Comparison of ENCODE assay signal across 12 cellular contexts in genomic region chr3:141553055-141553454, GRCh38.
DNase-seq lines count a peak whose midpoint lies in the region; ATAC-seq, FAIRE-seq and TF ChIP-seq lines count a peak whose summit lies in the region.
"Had no signal": no experiment of that assay in that cellular context is flagged by ENCODE, and none has a peak within 500 bp of the region (broad histone marks: within the 10 kb centered on the region; RNA-seq: fewer than 3 reads in every experiment).

No MANE protein-coding gene starts in this region.

- TF ChIP-seq RAD21 in GM12878 (IDR thresholded peaks at IDR 0.05; ENCODE audit: insufficient read depth, low read depth, low read length) = no peak

- ATAC-seq in GM12878 = no peak
- ATAC-seq in sciatic nerve = peak; percentile 41
- ATAC-seq in HG02970 (IDR thresholded peaks at IDR 0.05; ENCODE audit: low FRiP score, unreplicated experiment) = no peak

- CTCF ChIA-PET in GM12878 (lab: Yijun Ruan, JAX) = interaction anchor here (0.5 to 12.9 kb wide), 5 partner anchors 9 to 656 kb away, joined by 3 to 306 read pairs (median 3); no protein-coding TSS in a partner anchor

- peak overlapping the region; percentile 92 for H3K27ac Mint-ChIP-seq in activated CD4-positive, alpha-beta T cell treated with anti-CD3 and anti-CD28 coated beads, Interleukin-2, amount 10 ng/mL, durations not matched to agents 24 days and 14 days
- H3K27ac Mint-ChIP-seq in progenitor cell of endocrine pancreas = no peak overlapping the region

- TF ChIP-seq POLR2A in GM12878 (IDR thresholded peaks at IDR 0.05; ENCODE audit: low read depth, low read length) (no peak), prostate gland (IDR thresholded peaks at IDR 0.05) (no peak)

- no peaks in the 10 kb centered on the region for H3K27me3 ChIP-seq in GM12878 (replicated peaks in 1 of 2; ENCODE audit: control insufficient read depth in 2 of 2, insufficient read depth in 2 of 2, low read length in 1 of 2)
- no peaks in the 10 kb centered on the region for H3K27me3 ChIP-seq in prostate gland (replicated peaks; ENCODE audit: insufficient read depth)
- H3K27me3 ChIP-seq: esophagus squamous epithelium, thyroid gland had no signal

- H3K4me1 ChIP-seq in GM12878 (ENCODE audit: control insufficient read depth, insufficient read depth, low read length) (peaks cover 4% of the 10 kb centered on the region; the same call in 1 of the 2 replicates), prostate gland (replicated peaks) (no peaks in the 10 kb centered on the region)
- H3K4me1 ChIP-seq: thyroid gland had no signal

- peaks cover 44% of the 10 kb centered on the region for H3K4me1 Mint-ChIP-seq in activated CD4-positive, alpha-beta T cell treated with anti-CD3 and anti-CD28 coated beads, Interleukin-2, amount 10 ng/mL, durations not matched to agents 24 days and 14 days
- no peaks in the 10 kb centered on the region for H3K4me1 Mint-ChIP-seq in progenitor cell of endocrine pancreas (ENCODE audit: low read depth)

- H3K79me2 ChIP-seq in GM12878 (ENCODE audit: control insufficient read depth, insufficient read depth, low read length) = no peaks in the 10 kb centered on the region

- TF ChIP-seq EP300 in GM12878 (IDR thresholded peaks at IDR 0.05; ENCODE audit: borderline replicate concordance in 1 of 2, control insufficient read depth in 1 of 2, low read depth in 2 of 2, low read length in 2 of 2) = no peak

- H4K20me1 ChIP-seq in GM12878 (ENCODE audit: control insufficient read depth, insufficient read depth) = no peaks in the 10 kb centered on the region

- H3K4me3 ChIP-seq in GM12878 (no peak overlapping the region), prostate gland (no peak overlapping the region)
- H3K4me3 ChIP-seq: esophagus squamous epithelium, thyroid gland had no signal

- SMC1A ChIA-PET in GM12878 (lab: Charles Lee; ENCODE audit: uncharacterized antibody, unreplicated experiment) = interaction anchor here (0.6 to 1.2 kb wide), 5 partner anchors 8 to 1465 kb away, joined by 3 to 7 read pairs (median 3); no protein-coding TSS in a partner anchor

- BruUV-seq in GM12878 (replicated peaks; lab: Mats Ljungman, UMichigan) = no TSS peak

- no peak overlapping the region for H2AFZ ChIP-seq in GM12878 (ENCODE audit: control insufficient read depth, low read depth, low read length)

- WGBS in GM12878 (ENCODE audit: insufficient coverage, insufficient replicate concordance, low lambda C conversion rate, missing lambda C conversion rate) = 36% methylated on average over 1 of the region's 1 CpG
- WGBS in prostate gland = 74% methylated on average over 1 of the region's 1 CpG

- in situ Hi-C loops in GM12878 (cut with MboI) = no loop called here

- no peak overlapping the region for H3K9ac ChIP-seq in GM12878 (ENCODE audit: control insufficient read depth, insufficient read depth, low read length)

- FAIRE-seq in GM12878 (lab: Jason Lieb, UNC) = no peak

- H3K9me3 ChIP-seq in GM12878 (replicated peaks; ENCODE audit: control insufficient read depth, insufficient read depth, low read length) (no peaks in the 10 kb centered on the region; the same call in 2 of the 3 replicates), prostate gland (no peaks in the 10 kb centered on the region)
- H3K9me3 ChIP-seq: esophagus squamous epithelium, thyroid gland had no signal

- peak; percentile 81 for DNase-seq in activated CD4-positive, alpha-beta T cell treated with anti-CD3 and anti-CD28 coated beads, Interleukin-2, amount 10 ng/mL, durations not matched to agents 24 days and 14 days
- DNase-seq in activated CD4-positive, alpha-beta T cell treated with anti-CD3 and anti-CD28 coated beads for 48 hours = no peak
- DNase-seq in NOMO-1 treated with dmso at 0.1 percent for 144 hours (lab: John Stamatoyannopoulos, UW; ENCODE audit: unreplicated experiment) (peak; percentile 76), GM12878 (ENCODE audit: low read depth, low spot score) (no peak), sciatic nerve (ENCODE audit: low spot score) (no peak), prostate gland (ENCODE audit: low spot score) (no peak), progenitor cell of endocrine pancreas (ENCODE audit: low spot score, unreplicated experiment) (no peak)
- DNase-seq: caudate nucleus, esophagus squamous epithelium, SW 1271, thyroid gland had no signal

- H3K4me2 ChIP-seq in GM12878 (ENCODE audit: control insufficient read depth, insufficient read depth) = no peak overlapping the region

- RAD21 ChIA-PET in GM12878 (lab: Charles Lee; ENCODE audit: unreplicated experiment) = interaction anchor here (2.8 kb wide), 1 partner anchor 93 kb away, joined by 8 read pairs; no protein-coding TSS in a partner anchor

- POLR2A ChIA-PET in GM12878 (lab: Charles Lee) = interaction anchor here (0.6 kb wide), 1 partner anchor 181 kb away, joined by 3 read pairs; no protein-coding TSS in a partner anchor

- peaks cover 0 to 2% of the 10 kb centered on the region in 2 experiments; a peak in 2 of 4 replicates for H3K36me3 ChIP-seq in GM12878 (ENCODE audit: control insufficient read depth in 2 of 2, insufficient read depth in 2 of 2, low read length in 1 of 2)
- H3K36me3 ChIP-seq in prostate gland = no peaks in the 10 kb centered on the region
- H3K36me3 ChIP-seq: thyroid gland had no signal

- H3K9me3 Mint-ChIP-seq in activated CD4-positive, alpha-beta T cell treated with anti-CD3 and anti-CD28 coated beads, Interleukin-2, amount 10 ng/mL, durations not matched to agents 24 days and 14 days = peaks cover 13% of the 10 kb centered on the region
- peaks cover 1% of the 10 kb centered on the region for H3K9me3 Mint-ChIP-seq in progenitor cell of endocrine pancreas (ENCODE audit: low read depth)

- peaks cover 36% of the 10 kb centered on the region for H3K36me3 Mint-ChIP-seq in activated CD4-positive, alpha-beta T cell treated with anti-CD3 and anti-CD28 coated beads, Interleukin-2, amount 10 ng/mL, durations not matched to agents 24 days and 14 days (ENCODE audit: low read depth)
- H3K36me3 Mint-ChIP-seq in progenitor cell of endocrine pancreas (ENCODE audit: insufficient read depth) = peaks cover 11% of the 10 kb centered on the region

- H3K27ac ChIP-seq in GM12878 (ENCODE audit: control insufficient read depth, insufficient read depth) (no peak overlapping the region), prostate gland (no peak overlapping the region)
- H3K27ac ChIP-seq: esophagus squamous epithelium, thyroid gland had no signal

- no peaks in the 10 kb centered on the region for H3K27me3 Mint-ChIP-seq in activated CD4-positive, alpha-beta T cell treated with anti-CD3 and anti-CD28 coated beads, Interleukin-2, amount 10 ng/mL, durations not matched to agents 24 days and 14 days
- no peaks in the 10 kb centered on the region for H3K27me3 Mint-ChIP-seq in progenitor cell of endocrine pancreas

- peak overlapping the region; percentile 60 for H3K4me3 Mint-ChIP-seq in activated CD4-positive, alpha-beta T cell treated with anti-CD3 and anti-CD28 coated beads, Interleukin-2, amount 10 ng/mL, durations not matched to agents 24 days and 14 days
- H3K4me3 Mint-ChIP-seq in progenitor cell of endocrine pancreas (ENCODE audit: low read depth) = no peak overlapping the region

- no peak for TF ChIP-seq CTCF in GM12878 (IDR thresholded peaks at IDR 0.05 in 2 of 3, conservative IDR thresholded peaks at IDR 0.05 in 1 of 3; ENCODE audit: control insufficient read depth in 2 of 3, extremely low read depth in 1 of 3, insufficient read depth in 1 of 3, low read depth in 3 of 3, low read length in 3 of 3)
- TF ChIP-seq CTCF in prostate gland (IDR thresholded peaks at IDR 0.05) = no peak
- TF ChIP-seq CTCF in progenitor cell of endocrine pancreas (IDR thresholded peaks at IDR 0.05; ENCODE audit: unreplicated experiment) = no peak

- intact Hi-C loops in activated CD4-positive, alpha-beta T cell treated with anti-CD3 and anti-CD28 coated beads, Interleukin-2, amount 10 ng/mL, durations not matched to agents 24 days and 14 days (cut with micrococcal nuclease) = loop anchor here (1.0 to 2.0 kb wide), 2 partner anchors 67 to 138 kb away; no protein-coding TSS in a partner anchor
- intact Hi-C loops in GM12878 (cut with micrococcal nuclease; ENCODE audit: unreplicated experiment) (no loop called here), sciatic nerve (cut with DNase I) (no loop called here), prostate gland (cut with DNase I) (no loop called here)

TF ChIP-seq in GM12878, 131 proteins besides CTCF, POLR2A, EP300 and RAD21:
- TF ChIP-seq E2F4 (IDR thresholded peaks at IDR 0.05; ENCODE audit: low read depth, low read length) = no peak
- TF ChIP-seq DPF2 (IDR thresholded peaks at IDR 0.05) = no peak
- TF ChIP-seq RB1 (IDR thresholded peaks at IDR 0.05; ENCODE audit: borderline replicate concordance) = no peak
- no peak for TF ChIP-seq PML (IDR thresholded peaks at IDR 0.05; ENCODE audit: low read length)
- TF ChIP-seq WRNIP1 (IDR thresholded peaks at IDR 0.05; ENCODE audit: borderline replicate concordance, low read depth, low read length) = no peak
- TF ChIP-seq GABPA (IDR thresholded peaks at IDR 0.05; ENCODE audit: low read depth) = no peak
- peak; percentile 42 for TF ChIP-seq RUNX3 (IDR thresholded peaks at IDR 0.05; ENCODE audit: low read length)

Comparison
In these comparisons a context has a peak if more than half of its experiments do, and no peak if none do; other contexts are left out.
1. DNase-seq: peak in activated CD4-positive, alpha-beta T cell treated with anti-CD3 and anti-CD28 coated beads, Interleukin-2, amount 10 ng/mL, durations not matched to agents 24 days and 14 days (single experiment) and NOMO-1 treated with dmso at 0.1 percent for 144 hours (single experiment); none in activated CD4-positive, alpha-beta T cell treated with anti-CD3 and anti-CD28 coated beads for 48 hours (single experiment), GM12878 (single experiment), sciatic nerve (single experiment), prostate gland (single experiment) and progenitor cell of endocrine pancreas (single experiment).